29 cellular contexts compared by ENCODE assay signal in genomic region chr6:142304241-142304640, GRCh38. TPM values are rescaled to one million over a fixed set of nuclear protein-coding genes. Genes with fewer than 3 reads are reported as not detected.
DNase-seq lines count a peak whose midpoint lies in the region; ATAC-seq, FAIRE-seq and TF ChIP-seq lines count a peak whose summit lies in the region.
"Had no signal": no experiment of that assay in that cellular context is flagged by ENCODE, and none has a peak within 500 bp of the region (broad histone marks: within the 10 kb centered on the region; RNA-seq: fewer than 3 reads in every experiment).

No MANE protein-coding gene starts in this region.

- dilution Hi-C loops in endothelial cell of umbilical vein (cut with MboI; ENCODE audit: extremely low pct_ligation_motif_present, low sequenced_read_pairs) = no loop called here

- no peaks in the 10 kb centered on the region for H3K9me1 ChIP-seq in endothelial cell of umbilical vein (replicated peaks; ENCODE audit: control insufficient read depth, extremely low read depth, insufficient read depth, low read length)

- H3K27ac Mint-ChIP-seq in CD8-positive, alpha-beta T cell = no peak overlapping the region
- H3K27ac Mint-ChIP-seq: activated T-cell treated with anti-CD3 and anti-CD28 coated beads, Interleukin-2, amount 50 U/mL, for 72 hours; dendritic cell treated with granulocyte-macrophage colony-stimulating factor and Interleukin-4, amounts not matched to agents 40 ng/mL and 50 ng/mL, for 4 days; nephron; stimulated activated naive B cell treated with anti-CD40 and anti-IgM and Interleukin-4, amounts not matched to agents 10 μg/mL and 1 μg/mL and 100 μg/mL, for 72 hours had no signal

- no peak overlapping the region for H3K4me3 Mint-ChIP-seq in CD8-positive, alpha-beta T cell
- H3K4me3 Mint-ChIP-seq: activated T-cell treated with anti-CD3 and anti-CD28 coated beads, Interleukin-2, amount 50 U/mL, for 72 hours; dendritic cell treated with granulocyte-macrophage colony-stimulating factor and Interleukin-4, amounts not matched to agents 40 ng/mL and 50 ng/mL, for 4 days; stimulated activated naive B cell treated with anti-CD40 and anti-IgM and Interleukin-4, amounts not matched to agents 10 μg/mL and 1 μg/mL and 100 μg/mL, for 72 hours had no signal

- peaks cover 15% of the 10 kb centered on the region for H3K27me3 Mint-ChIP-seq in CD8-positive, alpha-beta T cell (ENCODE audit: low read depth)

- no peaks in the 10 kb centered on the region for H3K9me2 ChIP-seq in SK-N-SH

- CTCF ChIA-PET in SK-N-SH (lab: Yijun Ruan, JAX) = no interaction called here
- CTCF ChIA-PET in endothelial cell of umbilical vein (lab: Charles Lee) = interaction anchor here (0.6 to 5.0 kb wide), 6 partner anchors 9 to 97 kb away, joined by 3 to 45 read pairs (median 3); no protein-coding TSS in a partner anchor
- CTCF ChIA-PET in CD8-positive, alpha-beta T cell (lab: Charles Lee) = no interaction called here

- H3K27me3 ChIP-seq in SK-N-SH (ENCODE audit: insufficient read depth) (no peaks in the 10 kb centered on the region), endothelial cell of umbilical vein (ENCODE audit: control insufficient read depth in 2 of 2, insufficient read depth in 2 of 2, low read length in 2 of 2) (no peaks in the 10 kb centered on the region), liver (ENCODE audit: control insufficient read depth in 4 of 4, insufficient read depth in 4 of 4, low read length in 3 of 4) (no peaks in the 10 kb centered on the region)
- H3K27me3 ChIP-seq in CD8-positive, alpha-beta T cell (ENCODE audit: insufficient read depth, low read length) = no peaks in the 10 kb centered on the region
- H3K27me3 ChIP-seq: MG63 had no signal

- peak overlapping the region; percentile 90 for H3K4me2 ChIP-seq in SK-N-SH
- H3K4me2 ChIP-seq in endothelial cell of umbilical vein (ENCODE audit: insufficient read depth, low read length) = peak overlapping the region; percentile 83

- no peaks in the 10 kb centered on the region for H3K36me3 Mint-ChIP-seq in CD8-positive, alpha-beta T cell
- H3K36me3 Mint-ChIP-seq: stimulated activated naive B cell treated with anti-CD40 and anti-IgM and Interleukin-4, amounts not matched to agents 10 μg/mL and 1 μg/mL and 100 μg/mL, for 72 hours had no signal

- no peak for ATAC-seq in SK-N-SH treated with all-trans-retinoic acid at 6 μM for 48 hours
- ATAC-seq in CD8-positive, alpha-beta T cell = no peak
- ATAC-seq in HG02852 (IDR thresholded peaks at IDR 0.05; ENCODE audit: unreplicated experiment) = no peak
- no peak for ATAC-seq in GM19455 (IDR thresholded peaks at IDR 0.05; ENCODE audit: unreplicated experiment)
- ATAC-seq: activated T-cell treated with anti-CD3 and anti-CD28 coated beads, Interleukin-2, amount 50 U/mL, for 72 hours; K562; mucosa of descending colon; stimulated activated naive B cell treated with anti-CD40 and anti-IgM and Interleukin-4, amounts not matched to agents 10 μg/mL and 1 μg/mL and 100 μg/mL, for 72 hours had no signal

- H3K9me3 Mint-ChIP-seq in CD8-positive, alpha-beta T cell = no peaks in the 10 kb centered on the region
- H3K9me3 Mint-ChIP-seq: activated T-cell treated with anti-CD3 and anti-CD28 coated beads, Interleukin-2, amount 50 U/mL, for 72 hours; dendritic cell treated with granulocyte-macrophage colony-stimulating factor and Interleukin-4, amounts not matched to agents 40 ng/mL and 50 ng/mL, for 4 days; nephron; stimulated activated naive B cell treated with anti-CD40 and anti-IgM and Interleukin-4, amounts not matched to agents 10 μg/mL and 1 μg/mL and 100 μg/mL, for 72 hours had no signal

- no peak for TF ChIP-seq EP300 in SK-N-SH (IDR thresholded peaks at IDR 0.05; ENCODE audit: borderline replicate concordance in 1 of 2, low read depth in 1 of 2, low read length in 1 of 2)

- H4K20me1 ChIP-seq in SK-N-SH (ENCODE audit: insufficient read depth) (no peaks in the 10 kb centered on the region), endothelial cell of umbilical vein (replicated peaks; ENCODE audit: control insufficient read depth, extremely low read depth, insufficient read depth, low read length) (no peaks in the 10 kb centered on the region)

- BruUV-seq in endothelial cell of umbilical vein (replicated peaks; lab: Mats Ljungman, UMichigan) = no TSS peak

- no peak for TF ChIP-seq POLR2A in endothelial cell of umbilical vein (IDR thresholded peaks at IDR 0.05; ENCODE audit: low read depth, low read length)

- H3K79me2 ChIP-seq in SK-N-SH (ENCODE audit: insufficient read depth) (peaks cover 75% of the 10 kb centered on the region), endothelial cell of umbilical vein (ENCODE audit: control insufficient read depth, insufficient read depth, low read length) (peaks cover 75% of the 10 kb centered on the region)

- peaks cover 30% of the 10 kb centered on the region for H3F3A ChIP-seq in SK-N-SH (replicated peaks; ENCODE audit: insufficient read depth)

- H3K27ac ChIP-seq in SK-N-SH (ENCODE audit: low read depth in 2 of 2, low read length in 1 of 2) = peak overlapping the region; percentile 92 to 93
- peak overlapping the region; percentile 91 for H3K27ac ChIP-seq in endothelial cell of umbilical vein (ENCODE audit: insufficient read depth, low read depth, low read length)
- H3K27ac ChIP-seq in liver (ENCODE audit: low read depth in 1 of 2, low read length in 2 of 2) = no peak overlapping the region
- no peak overlapping the region for H3K27ac ChIP-seq in CD8-positive, alpha-beta T cell (ENCODE audit: low read depth, low read length)
- H3K27ac ChIP-seq: 22Rv1, C4-2B, skin epidermis had no signal

- H3K9me3 ChIP-seq in SK-N-SH (no peaks in the 10 kb centered on the region), endothelial cell of umbilical vein (replicated peaks; ENCODE audit: control insufficient read depth, insufficient read depth, low read length) (no peaks in the 10 kb centered on the region), liver (ENCODE audit: control insufficient read depth in 4 of 4, low read length in 3 of 4) (no peaks in the 10 kb centered on the region)
- H3K9me3 ChIP-seq in CD8-positive, alpha-beta T cell (ENCODE audit: low read length) = no peaks in the 10 kb centered on the region
- H3K9me3 ChIP-seq: mucosa of descending colon had no signal

- no peak for TF ChIP-seq RAD21 in SK-N-SH (IDR thresholded peaks at IDR 0.05; ENCODE audit: low read length)
- TF ChIP-seq RAD21 in liver (IDR thresholded peaks at IDR 0.05) = no peak

- no peak overlapping the region for H2AFZ ChIP-seq in SK-N-SH (ENCODE audit: low read depth)
- H2AFZ ChIP-seq in endothelial cell of umbilical vein (ENCODE audit: low read depth, low read length) = no peak overlapping the region

- H3K9ac ChIP-seq in SK-N-SH = peak overlapping the region; percentile 88; the same call in 1 of the 2 replicates
- H3K9ac ChIP-seq in endothelial cell of umbilical vein (replicated peaks; ENCODE audit: extremely low read depth, insufficient read depth, low read length) = peak overlapping the region; percentile 94
- H3K9ac ChIP-seq in liver (ENCODE audit: low read depth in 1 of 2, low read length in 2 of 2) = peak overlapping the region; percentile 92 to 95

- H3K4me1 Mint-ChIP-seq in CD8-positive, alpha-beta T cell (ENCODE audit: low read depth) = peaks cover 15% of the 10 kb centered on the region

- 21% methylated on average over 2 of the region's 2 CpGs for WGBS in SK-N-SH (ENCODE audit: low lambda C conversion rate)
- WGBS in liver = 38% methylated on average over 2 of the region's 2 CpGs

- no peak for TF ChIP-seq CTCF in SK-N-SH (IDR thresholded peaks at IDR 0.05)
- TF ChIP-seq CTCF in endothelial cell of umbilical vein (IDR thresholded peaks at IDR 0.05; ENCODE audit: extremely low read depth in 1 of 2, insufficient read depth in 1 of 2, low read depth in 1 of 2, low read length in 2 of 2) = no peak
- no peak for TF ChIP-seq CTCF in liver (IDR thresholded peaks at IDR 0.05; ENCODE audit: low read depth, low read length, missing input control)
- no peak for TF ChIP-seq CTCF in CD8-positive, alpha-beta T cell (IDR thresholded peaks at IDR 0.05)

- H3K36me3 ChIP-seq in SK-N-SH (replicated peaks in 1 of 2; ENCODE audit: control insufficient read depth in 1 of 2, insufficient read depth in 2 of 2, low read length in 1 of 2) (peaks cover 0 to 3% of the 10 kb centered on the region in 2 experiments), endothelial cell of umbilical vein (ENCODE audit: control insufficient read depth in 2 of 2, extremely low read depth in 1 of 2, insufficient read depth in 2 of 2, low read length in 2 of 2) (no peaks in the 10 kb centered on the region), liver (ENCODE audit: control insufficient read depth in 4 of 4, insufficient read depth in 3 of 4, low read depth in 1 of 4, low read length in 3 of 4) (peaks cover 0 to 1% (median 0%) of the 10 kb centered on the region in 4 donors)
- H3K36me3 ChIP-seq in CD8-positive, alpha-beta T cell (ENCODE audit: insufficient read depth, low read length) = no peaks in the 10 kb centered on the region
- H3K36me3 ChIP-seq: MG63 had no signal

- POLR2A ChIA-PET in SK-N-SH (lab: Yijun Ruan, JAX) (no interaction called here), endothelial cell of umbilical vein (lab: Charles Lee) (no interaction called here)
- POLR2A ChIA-PET in CD8-positive, alpha-beta T cell (lab: Charles Lee) = no interaction called here

- no peak for FAIRE-seq in endothelial cell of umbilical vein (lab: Jason Lieb, UNC)
- FAIRE-seq: endometrium, K562 had no signal

- DNase-seq in SK-N-SH (no peak), endothelial cell of umbilical vein (ENCODE audit: low read depth, low spot score) (peak; percentile 68), NCI-H1694 (lab: John Stamatoyannopoulos, UW) (no peak)
- DNase-seq in CD8-positive, alpha-beta T cell = no peak
- DNase-seq: activated CD4-positive, alpha-beta T cell treated with anti-CD3 and anti-CD28 coated beads, Interleukin-2, amount 50 U/mL, for 48 hours; activated CD4-positive, CD25-positive, alpha-beta regulatory T cell treated with anti-CD3 and anti-CD28 coated beads, Interleukin-2, amount 50 U/mL, for 72 hours; activated naive CD4-positive, alpha-beta T cell; activated T-cell treated with anti-CD3 and anti-CD28 coated beads, Interleukin-2, amount 50 U/mL, for 72 hours; islet precursor cell; MG63; mucosa of descending colon; NCI-H1105; NCI-H1930; NCI-H510A treated with DMSO at 0.1 percent for 48 hours; stimulated activated naive B cell treated with anti-CD40 and anti-IgM and Interleukin-4, amounts not matched to agents 10 μg/mL and 1 μg/mL and 100 μg/mL, for 72 hours; substantia nigra; T-helper 2 cell; trophoblast cell had no signal

- intact Hi-C loops in endothelial cell of umbilical vein (cut with micrococcal nuclease) = loop anchor here (5.0 kb wide), 1 partner anchor 148 kb away; no protein-coding TSS in a partner anchor
- intact Hi-C loops in CD8-positive, alpha-beta T cell (cut with DNase I, micrococcal nuclease) = loop anchor here in 1 of 2 experiments (10.0 kb wide), 1 partner anchor 69 kb away; no protein-coding TSS in a partner anchor

- no peaks in the 10 kb centered on the region; a peak in 1 of 4 replicates for H3K4me1 ChIP-seq in SK-N-SH (ENCODE audit: control insufficient read depth in 1 of 2, insufficient read depth in 2 of 2, low read depth in 1 of 2, low read length in 1 of 2)
- peaks cover 49% of the 10 kb centered on the region for H3K4me1 ChIP-seq in endothelial cell of umbilical vein (ENCODE audit: control insufficient read depth, extremely low read depth, insufficient read depth, low read length)
- peaks cover 3 to 34% (median 28%) of the 10 kb centered on the region in 4 donors for H3K4me1 ChIP-seq in liver (ENCODE audit: control insufficient read depth in 4 of 4, insufficient read depth in 4 of 4, low read length in 3 of 4)
- H3K4me1 ChIP-seq in CD8-positive, alpha-beta T cell (ENCODE audit: insufficient read depth, low read length) = peaks cover 4% of the 10 kb centered on the region

- peak overlapping the region; percentile 67 to 70; a peak in 2 of 4 replicates for H3K4me3 ChIP-seq in SK-N-SH (ENCODE audit: low read depth in 2 of 2, low read length in 1 of 2)
- peak overlapping the region; percentile 82 to 90 (median 89) for H3K4me3 ChIP-seq in endothelial cell of umbilical vein (replicated peaks in 1 of 3; ENCODE audit: insufficient read depth in 1 of 3, low read depth in 1 of 3, low read length in 3 of 3)
- peak overlapping the region; percentile 34 to 93 (median 93) for H3K4me3 ChIP-seq in liver (ENCODE audit: low read depth in 1 of 3, low read length in 3 of 3)
- H3K4me3 ChIP-seq in CD8-positive, alpha-beta T cell (ENCODE audit: low read depth, low read length) = no peak overlapping the region
- H3K4me3 ChIP-seq: K562, MG63, mucosa of descending colon, skin epidermis had no signal

RNA-seq across cellular contexts. Expression of gene ADGRG6, which starts 2.4 kb away (rescaled TPM):
- 61.5 and 91.8 TPM in 2 replicates for polyA plus RNA-seq in SK-N-SH (2012; rRNA removed)
- polyA plus RNA-seq in SK-N-SH (2012; cell fraction: cytosol; rRNA removed) = 83.4 and 84.3 TPM in 2 replicates
- polyA plus RNA-seq in SK-N-SH (2012; cell fraction: nucleus; rRNA removed) = 78.5 and 178 TPM in 2 replicates
- total RNA-seq in endothelial cell of umbilical vein = 99.3 and 113 TPM in 2 replicates
- 154 and 166 TPM in 2 replicates for polyA plus RNA-seq in endothelial cell of umbilical vein
- polyA plus RNA-seq in endothelial cell of umbilical vein (2011; cell fraction: cytosol; rRNA removed) = 80.1 and 88.6 TPM in 2 replicates
- polyA plus RNA-seq in endothelial cell of umbilical vein (2011; cell fraction: nucleus; rRNA removed) = 280 and 349 TPM in 2 replicates
- 121 and 143 TPM in 2 replicates for polyA plus RNA-seq in endothelial cell of umbilical vein (2012)
- polyA minus RNA-seq in endothelial cell of umbilical vein = 869 and 872 TPM in 2 replicates
- polyA minus RNA-seq in endothelial cell of umbilical vein (2011; cell fraction: cytosol; rRNA and poly(A)+ RNA removed) = 17.4 TPM
- 1,050 and 1,471 TPM in 2 replicates for polyA minus RNA-seq in endothelial cell of umbilical vein (2011; cell fraction: nucleus; rRNA and poly(A)+ RNA removed)
- total RNA-seq in liver = 100 to 1,000 TPM in 1 of 2 donors, 10 to 100 TPM in 1; 57.8 to 110 TPM
- 10 to 100 TPM; 18.7 to 33.6 TPM for polyA plus RNA-seq in liver
- under 1 TPM; 0.54 to 0.61 TPM for total RNA-seq in CD8-positive, alpha-beta T cell

Comparison
In these comparisons a context has a peak if more than half of its experiments do, and no peak if none do; other contexts are left out.
1. H3K27ac ChIP-seq: peak in SK-N-SH (2 of 2) and endothelial cell of umbilical vein (single experiment); none in liver (0 of 2) and CD8-positive, alpha-beta T cell (single experiment).
2. RNA of gene ADGRG6, which starts 2.4 kb away (total RNA-seq): 57.8 to 110 TPM in liver and 99.3 to 113 TPM in endothelial cell of umbilical vein; 0.54 to 0.61 TPM in CD8-positive, alpha-beta T cell; every median in the first group is over 10 times any median in the second.
3. Peak in every context shown above with its lines, with median percentiles within 50 percentile points of each other: H3K9ac ChIP-seq.